In genomic region chr2:43221660-43222471, GRCh38 we compare ENCODE assay signal across 8 cellular contexts. TPM values are rescaled to one million over a fixed set of nuclear protein-coding genes. Genes with fewer than 3 reads are reported as not detected.
DNase-seq lines count a peak whose midpoint lies in the region; ATAC-seq and TF ChIP-seq lines count a peak whose summit lies in the region.

No MANE protein-coding gene starts in this region.

- peaks cover 15% of the 10 kb centered on the region for H3K9me1 ChIP-seq in IMR-90 (ENCODE audit: insufficient read depth, low read length)

- no peaks in the 10 kb centered on the region for H3K27me3 ChIP-seq in IMR-90 (ENCODE audit: control insufficient read depth, insufficient read depth, low read length)

- H2AFZ ChIP-seq in IMR-90 (replicated peaks; ENCODE audit: low read length, poor library complexity) = peak overlapping the region; percentile 50

- H2BK20ac ChIP-seq in IMR-90 (ENCODE audit: low read depth, low read length) = peak overlapping the region; percentile 59

- WGBS in IMR-90 (ENCODE audit: extremely low coverage in 2 of 2, insufficient read length in 1 of 2), 2 experiments = no CpG with 5 or more reads among the region's 8 CpGs
- 0 to 1% (median 1%) methylated on average over 8 of the region's 8 CpGs for WGBS in adipose tissue, 3 donors

- DNase-seq in CMK (ENCODE audit: low read depth) (peak; percentile 80), IMR-90 (peak; percentile 97), SK-MEL-5 (ENCODE audit: low read depth, low spot score) (peak; percentile 94), Right ventricle myocardium inferior (ENCODE audit: missing footprints) (peak; percentile 92), nucleus accumbens (lab: John Stamatoyannopoulos, UW) (peak; percentile 30 to 93 (median 85)), ureter (ENCODE audit: low spot score) (peak; percentile 92), cerebellar nuclear complex (lab: John Stamatoyannopoulos, UW) (no peak)

- H2BK5ac ChIP-seq in IMR-90 (ENCODE audit: low read depth, low read length, poor library complexity, severe bottlenecking) = peak overlapping the region; percentile 98

- peak overlapping the region; percentile 2; the same call in 1 of the 2 replicates for H4K5ac ChIP-seq in IMR-90 (ENCODE audit: low read depth, low read length)

- ATAC-seq in IMR-90 (ENCODE audit: low read depth) (peak; percentile 22), Right ventricle myocardium inferior (peak; percentile 38)

- no peak; the same call in 1 of the 2 replicates for TF ChIP-seq RAD21 in IMR-90 (IDR thresholded peaks at IDR 0.05; ENCODE audit: low read length)

- H3K18ac ChIP-seq in IMR-90 (ENCODE audit: low read depth, low read length) = peak overlapping the region; percentile 58

- 0 out of 2 replicates have a peak, but pooled peaks have one; percentile 1 for TF ChIP-seq POLR2A in IMR-90 (IDR thresholded peaks at IDR 0.05; ENCODE audit: low read depth, low read length)

- POLR2A ChIA-PET in IMR-90 (lab: Charles Lee; ENCODE audit: unreplicated experiment) = interaction anchor here (0.6 to 1.3 kb wide), 9 partner anchors 15 to 258 kb away, joined by 3 to 6 read pairs (median 3); no protein-coding TSS in a partner anchor

- H3K9me3 ChIP-seq in IMR-90 (ENCODE audit: control insufficient read depth, insufficient read depth, low read length) = no peaks in the 10 kb centered on the region

- H3K56ac ChIP-seq in IMR-90 (ENCODE audit: extremely low read depth, insufficient read depth, low read length) = peak overlapping the region; percentile 93

- in situ Hi-C loops in IMR-90 (cut with MboI; ENCODE audit: low sequenced_read_pairs) (loop anchor here (10.0 kb wide), 2 partner anchors 147 to 247 kb away; no protein-coding TSS in a partner anchor), SK-MEL-5 (cut with HindIII; ENCODE audit: low pct_unique_long_range_greater_than_20kb, low sequenced_read_pairs) (no loop called here)

- dilution Hi-C loops in IMR-90 (cut with HindIII; ENCODE audit: low sequenced_read_pairs, unreplicated experiment) = no loop called here

- peak overlapping the region; percentile 81; the same call in 1 of the 2 replicates for H2AK5ac ChIP-seq in IMR-90 (ENCODE audit: low read depth, low read length)

- peaks cover 37% of the 10 kb centered on the region for H4K20me1 ChIP-seq in IMR-90 (ENCODE audit: insufficient read depth, low read length)

- no peak for TF ChIP-seq CTCF in IMR-90 (conservative IDR thresholded peaks at IDR 0.05; ENCODE audit: low read depth, low read length)

- peak overlapping the region; percentile 3; the same call in 1 of the 2 replicates for H3K4me3 ChIP-seq in IMR-90 (ENCODE audit: insufficient read depth, low read depth, low read length)

- peak overlapping the region; percentile 82 for H3K9ac ChIP-seq in IMR-90 (ENCODE audit: low read depth, low read length)

- intact Hi-C loops in IMR-90 (cut with micrococcal nuclease) = loop anchor here (1.0 to 5.0 kb wide), 6 partner anchors 63 to 247 kb away; no protein-coding TSS in a partner anchor
- intact Hi-C loops in Right ventricle myocardium inferior (cut with DNase I) = loop anchor here (5.0 kb wide), 2 partner anchors 135 to 150 kb away; no protein-coding TSS in a partner anchor

- peaks cover 22% of the 10 kb centered on the region for H3K4me1 ChIP-seq in IMR-90 (ENCODE audit: control insufficient read depth, insufficient read depth, low read length)

- H4K8ac ChIP-seq in IMR-90 (ENCODE audit: low read depth in 2 of 2, low read length in 2 of 2) = peak overlapping the region; percentile 18 to 95

- H4K91ac ChIP-seq in IMR-90 (ENCODE audit: insufficient read depth, low read depth, low read length) = peak overlapping the region; percentile 97

- H3K14ac ChIP-seq in IMR-90 (replicated peaks; ENCODE audit: low read depth, low read length) = peak overlapping the region; percentile 95

- H3K79me1 ChIP-seq in IMR-90 (ENCODE audit: low read depth in 1 of 2, low read length in 2 of 2) = peaks cover 7 to 20% of the 10 kb centered on the region in 2 experiments

- CTCF ChIA-PET in IMR-90 (lab: Yijun Ruan, JAX) = interaction anchor here (1.1 to 1.4 kb wide), 2 partner anchors 263 to 365 kb away, joined by 3 read pairs; no protein-coding TSS in a partner anchor

- peak overlapping the region; percentile 95 for H3K23ac ChIP-seq in IMR-90 (ENCODE audit: low read depth, low read length)

- peak overlapping the region; percentile 94 for H2BK120ac ChIP-seq in IMR-90 (ENCODE audit: low read depth, low read length)

- H2BK15ac ChIP-seq in IMR-90 (ENCODE audit: low read depth, low read length) = no peak overlapping the region

- H3K36me3 ChIP-seq in IMR-90 (ENCODE audit: control insufficient read depth, insufficient read depth, low read length) = peaks cover 24% of the 10 kb centered on the region

- peak overlapping the region; percentile 98 for H3K27ac ChIP-seq in IMR-90 (ENCODE audit: insufficient read depth, low read length)
- peak overlapping the region; percentile 30 for H3K27ac ChIP-seq in adipose tissue (ENCODE audit: low read depth, low read length)

- peak overlapping the region; percentile 70 for H3K4me2 ChIP-seq in IMR-90 (ENCODE audit: low read depth, low read length)

- H2AK9ac ChIP-seq in IMR-90 (replicated peaks; ENCODE audit: low read depth, low read length, poor library complexity) = peak overlapping the region; percentile 77

- no TSS peak for BruUV-seq in IMR-90 (replicated peaks; lab: Mats Ljungman, UMichigan)

- H3K4ac ChIP-seq in IMR-90 (ENCODE audit: low read depth, low read length) = peak overlapping the region; percentile 99

TF ChIP-seq in IMR-90, 13 proteins besides CTCF, POLR2A, EP300 and RAD21:
- TF ChIP-seq BHLHE40 (IDR thresholded peaks at IDR 0.05; ENCODE audit: low read depth, low read length) = peak; percentile 11; the same call in 1 of the 2 replicates
- peak; percentile 97 for TF ChIP-seq USF2 (IDR thresholded peaks at IDR 0.05; ENCODE audit: low read depth, low read length)
- TF ChIP-seq FOS (IDR thresholded peaks at IDR 0.05; ENCODE audit: low read depth, low read length) = peak; percentile 73
- no peak for TF ChIP-seq RCOR1 (IDR thresholded peaks at IDR 0.05; ENCODE audit: insufficient replicate concordance, low read length)
- TF ChIP-seq CEBPB (IDR thresholded peaks at IDR 0.05; ENCODE audit: low read depth, low read length) = no peak
- no peak for TF ChIP-seq ELK1 (IDR thresholded peaks at IDR 0.05; ENCODE audit: borderline replicate concordance, low read depth, low read length)

RNA-seq across cellular contexts. Expression of gene ZFP36L2, which starts 4.5 kb away (rescaled TPM):
- 1.8 and 2.2 TPM in 2 replicates for total RNA-seq in IMR-90 (2012; rRNA removed)
- 20.1 and 20.8 TPM in 2 replicates for polyA plus RNA-seq in IMR-90 (2012; rRNA removed)
- polyA plus RNA-seq in IMR-90 (2012; cell fraction: cytosol; rRNA removed) = 8.6 and 34.8 TPM in 2 replicates
- 19.6 and 31.4 TPM in 2 replicates for polyA plus RNA-seq in IMR-90 (2012; cell fraction: nucleus; rRNA removed; ENCODE audit: low replicate concordance)
- 5.2 and 5.7 TPM in 2 replicates for total RNA-seq in SK-MEL-5 (2014; rRNA removed; shearing (Covaris generic))
- 39.6 and 62.8 TPM in 2 replicates for polyA plus RNA-seq in SK-MEL-5 (2015; cell fraction: cytosol; rRNA removed)
- 16.3 and 26.1 TPM in 2 replicates for polyA plus RNA-seq in SK-MEL-5 (2015; cell fraction: nucleus; rRNA removed)
- 100 to 1,000 TPM in 2 of 3 donors, 10 to 100 TPM in 1; 44.6 to 165 (median 125) TPM for polyA plus RNA-seq in adipose tissue
- 51.1 TPM for total RNA-seq in Right ventricle myocardium inferior
- total RNA-seq in ureter = 149 TPM

Comparison
In these comparisons a context has a peak if more than half of its experiments do, and no peak if none do; other contexts are left out.
1. DNase-seq: peak in CMK (single experiment), IMR-90 (single experiment), SK-MEL-5 (single experiment), Right ventricle myocardium inferior (single experiment), nucleus accumbens (56 of 56) and ureter (single experiment); none in cerebellar nuclear complex (0 of 2).